Comparison of ENCODE assay signal across 18 cellular contexts in the genomic region with DNA sequence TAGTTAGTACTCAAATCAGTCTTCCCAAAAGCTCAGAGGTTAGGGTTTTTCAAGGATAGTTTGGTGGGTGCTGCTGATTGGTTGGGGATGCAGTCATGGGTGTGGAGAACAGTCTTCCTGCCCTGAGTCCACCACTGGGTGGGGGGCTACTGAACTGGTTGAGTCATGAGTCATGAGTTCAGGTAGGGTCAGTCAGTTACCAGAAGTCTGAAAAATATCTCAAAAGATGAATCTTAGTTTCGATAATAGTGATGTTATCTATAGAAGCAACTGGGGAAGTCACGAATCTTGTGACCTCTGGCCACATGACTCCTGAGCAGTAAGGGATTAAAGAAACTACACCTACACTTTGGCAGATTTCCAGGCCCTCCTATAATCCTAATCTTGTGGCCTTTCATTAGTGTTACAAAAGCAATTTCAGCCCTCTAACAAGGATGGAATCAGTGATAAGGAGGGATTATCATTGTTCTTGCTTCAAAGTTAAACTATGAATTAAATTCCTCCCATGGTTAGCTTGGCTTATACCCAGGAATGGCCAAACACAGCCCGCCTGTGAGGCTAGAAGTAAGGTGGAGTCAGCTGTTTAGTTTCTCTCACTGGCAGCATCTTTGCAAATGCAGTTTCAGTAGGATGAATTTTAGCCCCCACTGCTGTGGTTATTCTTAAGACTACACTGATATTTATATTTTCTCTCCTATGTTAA. TPM values are rescaled to one million over a fixed set of nuclear protein-coding genes. Genes with fewer than 3 reads are reported as not detected.
DNase-seq lines count a peak whose midpoint lies in the region; ATAC-seq and TF ChIP-seq lines count a peak whose summit lies in the region.
"Had no signal": no experiment of that assay in that cellular context is flagged by ENCODE, and none has a peak within 500 bp of the region (broad histone marks: within the 10 kb centered on the region; RNA-seq: fewer than 3 reads in every experiment).

No MANE protein-coding gene starts in this region.

- TF ChIP-seq CTCF in right lobe of liver (IDR thresholded peaks at IDR 0.05): no peak

- intact Hi-C loops in right lobe of liver (cut with DNase I): no loop called here

- ATAC-seq in GM18511 (IDR thresholded peaks at IDR 0.05; ENCODE audit: unreplicated experiment) (peak; percentile 74), GM21723 (IDR thresholded peaks at IDR 0.05; ENCODE audit: unreplicated experiment) (peak; percentile 68), HG03108 (IDR thresholded peaks at IDR 0.05; ENCODE audit: unreplicated experiment) (peak; percentile 52), right lobe of liver (no peak)
- ATAC-seq: activated CD4-positive, alpha-beta T cell treated with anti-CD3 and anti-CD28 coated beads for 36 hours; body of pancreas; left lung had no signal

- TF ChIP-seq POLR2A in right lobe of liver (IDR thresholded peaks at IDR 0.05): no peak

- H3K27me3 ChIP-seq in right lobe of liver: no peaks in the 10 kb centered on the region
- H3K27me3 ChIP-seq: body of pancreas, left lung had no signal

- H3K27ac ChIP-seq in right lobe of liver: no peak overlapping the region
- H3K27ac ChIP-seq: body of pancreas, left lung had no signal

- DNase-seq in astrocyte of the hippocampus (ENCODE audit: low read depth, low spot score) (peak; percentile 80), GM03348 (ENCODE audit: low spot score) (no peak), right lobe of liver (no peak), NCI-H345 (lab: John Stamatoyannopoulos, UW) (no peak), NOMO-1 (lab: John Stamatoyannopoulos, UW; ENCODE audit: unreplicated experiment in 2 of 2) (no peak)
- DNase-seq: activated CD4-positive, alpha-beta T cell treated with anti-CD3 and anti-CD28 coated beads for 36 hours; body of pancreas; DMS53; glutamatergic neuron; KBM-7; left lung; NCI-H2107; T-helper 1 cell had no signal

- H3K4me1 ChIP-seq in right lobe of liver: no peaks in the 10 kb centered on the region
- H3K4me1 ChIP-seq: body of pancreas, left lung had no signal

- no peaks in the 10 kb centered on the region for H3K36me3 ChIP-seq in right lobe of liver
- H3K36me3 ChIP-seq: left lung had no signal

- H3K4me3 ChIP-seq in right lobe of liver: no peak overlapping the region
- H3K4me3 ChIP-seq: body of pancreas, left lung had no signal

- H3K9me3 ChIP-seq in right lobe of liver: no peaks in the 10 kb centered on the region
- H3K9me3 ChIP-seq: body of pancreas, left lung had no signal

- 53% methylated on average over 2 of the region's 3 CpGs for WGBS in right lobe of liver (ENCODE audit: insufficient coverage, low coverage, low lambda C conversion rate, missing lambda C conversion rate)

RNA-seq across cellular contexts. Expression of a gene that starts 33.3 kb away (rescaled TPM):
- under 1 TPM in 2 of 6 experiments, not detected in 4; 0.16 to 0.28 TPM for total RNA-seq in right lobe of liver
- total RNA-seq: activated CD4-positive, alpha-beta T cell treated with anti-CD3 and anti-CD28 coated beads for 36 hours; activated T-helper 1 cell treated with anti-CD3 and anti-CD28 coated beads, Interleukin-12 subunit alpha, Interleukin-12 subunit beta, Interleukin-2, Interleukin-4 antibody, amounts not matched to agents 30 ng/mL and 10 ng/mL and 1 ng/mL, durations not matched to agents 14 hours and 24 hours and 36 hours; body of pancreas; left lung; OCI-LY7 had no signal

Comparison
In these comparisons a context has a peak if more than half of its experiments do, and no peak if none do; other contexts are left out.
1. ATAC-seq: peak in GM18511 (single experiment), GM21723 (single experiment) and HG03108 (single experiment); none in right lobe of liver (0 of 4).